In the genomic region with DNA sequence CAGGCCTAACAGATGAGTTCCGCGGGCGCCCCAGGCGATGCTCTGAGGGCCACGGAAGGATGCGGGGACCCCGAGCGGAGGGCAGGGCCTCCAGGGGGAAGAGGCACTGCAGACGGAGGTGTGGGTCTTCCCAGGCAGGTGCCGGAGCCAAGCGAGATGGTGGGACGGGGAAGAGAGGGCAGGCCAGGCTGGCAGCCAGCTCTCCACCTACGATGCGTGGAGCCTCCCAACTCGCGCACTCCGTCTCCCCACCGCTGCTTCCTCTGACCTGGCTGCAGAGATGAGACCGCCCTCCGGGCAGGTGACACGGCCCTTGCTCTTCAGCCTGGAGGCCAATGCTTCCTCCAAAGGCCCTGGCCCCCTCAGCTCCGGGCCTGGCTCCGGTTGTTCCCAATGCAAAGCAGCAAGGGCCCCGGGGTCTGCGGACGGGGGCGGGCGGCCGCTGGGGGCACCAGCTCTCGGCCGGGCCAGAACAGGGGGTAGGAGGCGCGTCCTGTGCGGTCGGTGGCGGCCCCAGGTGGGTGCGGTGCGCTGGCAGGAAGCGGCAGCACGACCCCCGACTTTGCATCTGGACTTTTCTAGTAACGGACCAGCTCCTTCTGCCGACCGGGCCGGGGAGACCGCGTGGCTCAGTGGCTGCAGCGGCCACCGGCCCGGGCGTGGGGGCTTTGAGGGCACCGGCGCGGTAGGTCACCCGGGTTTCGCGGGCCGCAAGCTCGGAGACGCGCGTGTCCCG, we compare ENCODE assay signal across 1 cellular context.
TF ChIP-seq lines count a peak whose summit lies in the region.

No MANE protein-coding gene starts in this region.

TF ChIP-seq in H1, 55 proteins besides CTCF, POLR2A, EP300 and RAD21:
- TF ChIP-seq GABPA (IDR thresholded peaks at IDR 0.05; ENCODE audit: borderline replicate concordance, insufficient read depth, low read length) (peak; percentile 60; the same call in 1 of the 2 replicates), EZH2 (IDR thresholded peaks at IDR 0.05; ENCODE audit: low read depth, low read length, severe bottlenecking) (peak; percentile 73), YY1 (IDR thresholded peaks at IDR 0.05; ENCODE audit: low read depth, low read length) (no peak), TCF12 (IDR thresholded peaks at IDR 0.05; ENCODE audit: low read depth, low read length) (no peak), MAX (IDR thresholded peaks at IDR 0.05) (peak; percentile 6; the same call in 1 of the 2 replicates), TBP (IDR thresholded peaks at IDR 0.05; ENCODE audit: low read depth, low read length) (0 out of 2 replicates have a peak, but pooled peaks have one; percentile 21), SUZ12 (IDR thresholded peaks at IDR 0.05; ENCODE audit: low read length) (peak; percentile 69)
